ENCODE assay signal across 18 cellular contexts in the genomic region with DNA sequence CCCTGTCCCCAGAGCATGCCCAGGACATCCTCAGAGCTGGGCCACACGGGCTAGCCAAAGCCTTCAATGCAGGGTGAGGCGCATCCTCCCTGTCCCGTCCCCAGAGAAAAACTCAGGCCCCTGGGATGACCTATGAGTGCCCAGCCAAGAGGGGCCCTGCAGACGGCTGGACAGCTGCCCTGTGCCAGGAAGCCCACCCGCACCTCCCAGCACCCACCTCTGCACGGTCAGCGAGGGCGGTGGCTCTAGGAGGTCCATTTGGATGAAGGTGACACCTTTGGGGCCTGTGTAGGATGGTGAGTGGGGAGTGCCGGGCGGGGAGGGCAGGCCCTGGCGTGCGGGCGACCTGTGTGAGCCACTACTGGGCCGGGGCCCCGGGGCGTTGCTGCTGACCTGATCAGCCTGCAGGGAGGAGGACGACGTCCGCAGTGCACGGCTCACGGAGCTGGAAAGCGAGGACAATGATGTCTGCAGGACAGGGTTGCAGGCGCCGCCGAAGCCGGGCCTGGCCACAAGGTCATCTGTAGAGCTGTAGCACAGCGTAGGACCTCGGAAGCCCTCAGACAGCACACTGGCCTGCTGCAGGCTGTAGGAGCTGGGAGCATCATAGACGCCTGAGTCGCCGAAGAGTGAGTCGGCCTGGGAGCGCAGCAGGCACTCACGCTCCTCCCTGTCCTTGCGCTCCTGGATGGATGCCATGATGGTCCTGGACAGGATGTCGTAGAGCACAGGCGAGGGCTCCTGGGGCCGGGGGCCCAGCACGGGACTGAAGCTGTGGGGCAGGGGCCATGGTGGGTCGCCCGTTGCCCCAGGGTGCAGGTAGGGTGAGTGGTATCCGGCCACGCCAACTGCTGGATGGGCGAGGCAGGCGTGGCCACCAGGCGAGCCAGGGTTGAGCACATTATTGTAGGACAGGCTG.
DNase-seq lines count a peak whose midpoint lies in the region; ATAC-seq, FAIRE-seq and TF ChIP-seq lines count a peak whose summit lies in the region.
"Had no signal": no experiment of that assay in that cellular context is flagged by ENCODE, and none has a peak within 500 bp of the region (broad histone marks: within the 10 kb centered on the region; RNA-seq: fewer than 3 reads in every experiment).

No MANE protein-coding gene starts in this region.

- H3K9me3 ChIP-seq in BLaER1 (no peaks in the 10 kb centered on the region), spleen (no peaks in the 10 kb centered on the region), thyroid gland (no peaks in the 10 kb centered on the region)
- H3K9me3 ChIP-seq: MG63 had no signal

- H3K27ac ChIP-seq in BLaER1: no peak overlapping the region
- H3K27ac ChIP-seq in spleen: no peak overlapping the region
- H3K27ac ChIP-seq in thyroid gland: no peak overlapping the region
- H3K27ac ChIP-seq: PC-9 had no signal

- H3K36me3 ChIP-seq in BLaER1 (no peaks in the 10 kb centered on the region), spleen (no peaks in the 10 kb centered on the region), thyroid gland (no peaks in the 10 kb centered on the region)
- H3K36me3 ChIP-seq: MG63 had no signal

- H3K4me2 ChIP-seq in BLaER1: peak overlapping the region; percentile 88
- H3K4me2 ChIP-seq: PC-9 had no signal

- no peak for ATAC-seq in GM21737 (IDR thresholded peaks at IDR 0.05; ENCODE audit: unreplicated experiment)
- ATAC-seq: CD8-positive, alpha-beta T cell had no signal

- no peak for TF ChIP-seq POLR2A in spleen (IDR thresholded peaks at IDR 0.05)
- TF ChIP-seq POLR2A in thyroid gland (IDR thresholded peaks at IDR 0.05): no peak
- no peak for TF ChIP-seq POLR2A in GM12891 (IDR thresholded peaks at IDR 0.05; ENCODE audit: low read depth, low read length)

- H3K27me3 ChIP-seq in BLaER1 (no peaks in the 10 kb centered on the region), spleen (replicated peaks in 1 of 7) (peaks cover 0 to 48% (median 0%) of the 10 kb centered on the region in 7 donors), thyroid gland (no peaks in the 10 kb centered on the region)
- H3K27me3 ChIP-seq: MG63 had no signal

- no peak overlapping the region for H3K4me3 ChIP-seq in BLaER1
- H3K4me3 ChIP-seq in spleen: no peak overlapping the region
- no peak overlapping the region for H3K4me3 ChIP-seq in thyroid gland (replicated peaks in 1 of 3)
- H3K4me3 ChIP-seq: MG63, PC-9 had no signal

- H3K9ac ChIP-seq in BLaER1: no peak overlapping the region

- DNase-seq in RKO (ENCODE audit: low spot score) (peak; percentile 13), mesenteric fat pad (ENCODE audit: low spot score) (peak; percentile 75), spleen (peak; percentile 78), thyroid gland (no peak), NOMO-1 treated with DMSO at 0.1 percent for 48 hours (lab: John Stamatoyannopoulos, UW; ENCODE audit: unreplicated experiment) (no peak), GM12891 (ENCODE audit: insufficient read length, low spot score) (no peak)
- DNase-seq: ACHN; CD8-positive, alpha-beta T cell; DND-41; MG63; NCI-H187 treated with DMSO at 0.1 percent for 48 hours; NCI-H446 treated with DMSO at 0.1 percent for 48 hours; NCI-H748 treated with DMSO at 0.1 percent for 48 hours; PC-9; SHP77 had no signal

- FAIRE-seq in GM12891 (lab: Jason Lieb, UNC): no peak
- FAIRE-seq: H54 had no signal

- peaks cover 28% of the 10 kb centered on the region for H4K20me1 ChIP-seq in BLaER1

- intact Hi-C loops in spleen (cut with DNase I; ENCODE audit: low total_unique reads) (loop anchor here (10.0 kb wide), 1 partner anchor 135 kb away; no protein-coding TSS in a partner anchor), thyroid gland (cut with DNase I) (loop anchor here (5.0 kb wide), 1 partner anchor 138 kb away; no protein-coding TSS in a partner anchor)

- TF ChIP-seq CTCF in spleen (IDR thresholded peaks at IDR 0.05 in 8 of 11, conservative IDR thresholded peaks at IDR 0.05 in 3 of 11) (no peak), thyroid gland (IDR thresholded peaks at IDR 0.05) (no peak)

- H3K4me1 ChIP-seq in BLaER1 (peaks cover 95% of the 10 kb centered on the region), spleen (peaks cover 0 to 12% (median 2%) of the 10 kb centered on the region in 6 donors), thyroid gland (peaks cover 0 to 13% of the 10 kb centered on the region in 2 donors)

- 85 to 89% (median 88%) methylated on average over 25 to 46 of the region's 46 CpGs for WGBS in spleen, 5 donors
- 91 to 93% methylated on average over 36 to 39 of the region's 46 CpGs for WGBS in thyroid gland, 2 donors

TF ChIP-seq in GM12891, 5 proteins besides CTCF, POLR2A, EP300 and RAD21:
- no peak for TF ChIP-seq SPI1 (IDR thresholded peaks at IDR 0.05; ENCODE audit: low read depth, low read length)
- TF ChIP-seq TAF1 (IDR thresholded peaks at IDR 0.05; ENCODE audit: low read depth, low read length): no peak
- TF ChIP-seq POU2F2 (IDR thresholded peaks at IDR 0.05; ENCODE audit: low read depth, low read length): no peak
- no peak for TF ChIP-seq PAX5 (IDR thresholded peaks at IDR 0.05; ENCODE audit: insufficient read depth, low read length, severe bottlenecking)
- no peak for TF ChIP-seq POLR2AphosphoS5 (IDR thresholded peaks at IDR 0.05; ENCODE audit: low read depth, low read length)

Comparison
In these comparisons a context has a peak if more than half of its experiments do, and no peak if none do; other contexts are left out.
1. DNase-seq: peak in RKO (single experiment), mesenteric fat pad (single experiment) and spleen (single experiment); none in thyroid gland (0 of 2), NOMO-1 treated with DMSO at 0.1 percent for 48 hours (single experiment) and GM12891 (single experiment).